In the genomic region with DNA sequence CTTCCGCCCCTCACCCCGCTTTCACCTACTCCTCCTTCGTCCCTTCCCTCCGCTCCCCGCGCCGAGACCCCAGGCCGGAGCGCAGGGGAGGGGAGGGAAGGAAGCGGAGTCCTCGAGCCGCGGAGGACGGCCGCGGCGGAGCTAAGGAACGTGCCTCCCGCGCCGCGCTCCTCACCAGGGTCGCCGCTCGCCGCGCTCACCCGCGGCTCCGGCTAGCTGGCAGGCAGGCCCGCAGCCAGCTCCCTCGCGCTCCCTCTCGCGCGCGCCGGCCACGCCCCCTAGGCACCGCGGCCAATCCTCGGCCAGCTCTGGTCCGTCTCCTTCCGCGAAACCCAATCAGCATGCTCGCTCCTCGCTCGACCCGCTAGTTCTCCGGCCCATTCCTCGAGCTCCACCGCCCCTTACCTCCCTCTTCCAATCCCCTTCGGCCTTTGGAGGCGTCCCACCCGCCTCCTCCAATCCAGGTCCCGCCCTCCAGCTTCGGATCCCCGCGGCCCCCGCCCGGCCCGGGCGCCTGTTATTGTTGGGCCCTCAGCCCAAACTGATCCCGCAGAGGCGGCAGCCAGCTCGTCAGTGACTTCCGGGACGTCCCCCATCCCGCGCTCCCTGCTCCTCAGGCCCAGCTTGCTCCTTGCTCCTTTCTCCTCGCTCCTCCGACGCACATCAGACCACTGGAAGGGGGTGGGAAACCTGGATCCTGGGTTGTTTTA, we compare ENCODE assay signal across 8 cellular contexts. TPM values are rescaled to one million over a fixed set of nuclear protein-coding genes. Genes with fewer than 3 reads are reported as not detected.
A peak's percentile ranks its signal among the peaks of the same experiment; 100 is the strongest.
DNase-seq lines count a peak whose midpoint lies in the region; ATAC-seq and TF ChIP-seq lines count a peak whose summit lies in the region.

A gene with protein sequence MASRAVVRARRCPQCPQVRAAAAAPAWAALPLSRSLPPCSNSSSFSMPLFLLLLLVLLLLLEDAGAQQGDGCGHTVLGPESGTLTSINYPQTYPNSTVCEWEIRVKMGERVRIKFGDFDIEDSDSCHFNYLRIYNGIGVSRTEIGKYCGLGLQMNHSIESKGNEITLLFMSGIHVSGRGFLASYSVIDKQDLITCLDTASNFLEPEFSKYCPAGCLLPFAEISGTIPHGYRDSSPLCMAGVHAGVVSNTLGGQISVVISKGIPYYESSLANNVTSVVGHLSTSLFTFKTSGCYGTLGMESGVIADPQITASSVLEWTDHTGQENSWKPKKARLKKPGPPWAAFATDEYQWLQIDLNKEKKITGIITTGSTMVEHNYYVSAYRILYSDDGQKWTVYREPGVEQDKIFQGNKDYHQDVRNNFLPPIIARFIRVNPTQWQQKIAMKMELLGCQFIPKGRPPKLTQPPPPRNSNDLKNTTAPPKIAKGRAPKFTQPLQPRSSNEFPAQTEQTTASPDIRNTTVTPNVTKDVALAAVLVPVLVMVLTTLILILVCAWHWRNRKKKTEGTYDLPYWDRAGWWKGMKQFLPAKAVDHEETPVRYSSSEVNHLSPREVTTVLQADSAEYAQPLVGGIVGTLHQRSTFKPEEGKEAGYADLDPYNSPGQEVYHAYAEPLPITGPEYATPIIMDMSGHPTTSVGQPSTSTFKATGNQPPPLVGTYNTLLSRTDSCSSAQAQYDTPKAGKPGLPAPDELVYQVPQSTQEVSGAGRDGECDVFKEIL (minus strand): TSS at position 231 of the 710 bp plus-strand sequence. CDS start 369 bp downstream, outside the sequence.

- H3K27me3 ChIP-seq in H9 (ENCODE audit: insufficient read depth, low read length) = no peaks in the 10 kb centered on the region
- H3K27me3 ChIP-seq in SJCRH30 = no peaks in the 10 kb centered on the region
- no peaks in the 10 kb centered on the region for H3K27me3 ChIP-seq in foreskin keratinocyte
- peaks cover 0 to 4% (median 0%) of the 10 kb centered on the region in 3 donors for H3K27me3 ChIP-seq in stomach

- DNase-seq in ELR (ENCODE audit: low read depth) = peak; percentile 100
- DNase-seq in H9 = peak; percentile 99
- peak; percentile 100 for DNase-seq in M059J (ENCODE audit: low read depth)
- DNase-seq in SJCRH30 = peak; percentile 99
- DNase-seq in activated naive CD4-positive, alpha-beta T cell treated with anti-CD3 and anti-CD28 coated beads for 36 hours = peak; percentile 95
- DNase-seq in foreskin keratinocyte = peak; percentile 97 to 98
- peak; percentile 94 for DNase-seq in neural crest cell (ENCODE audit: low read depth, low spot score)
- DNase-seq in stomach = peak; percentile 96

- H2BK20ac ChIP-seq in H9 (ENCODE audit: low read depth, low read length, poor library complexity, severe bottlenecking) = no peak within 1 kb of the TSS

- H4K5ac ChIP-seq in H9 (ENCODE audit: insufficient read length, low read depth, low read length) = no peak within 1 kb of the TSS

- H3K4me3 ChIP-seq in SJCRH30 (peak within 1 kb of the TSS; percentile 92), stomach (peak within 1 kb of the TSS; percentile 75 to 93 (median 86))

- H4K20me1 ChIP-seq in H9 (ENCODE audit: control insufficient read depth, insufficient read depth, insufficient read length) = no peaks in the 10 kb centered on the region

- H4K91ac ChIP-seq in H9 (ENCODE audit: insufficient read length, low read depth, low read length) = no peak within 1 kb of the TSS

- H3K9me3 ChIP-seq in H9 (ENCODE audit: control insufficient read depth, low read depth, low read length) = no peaks in the 10 kb centered on the region
- no peaks in the 10 kb centered on the region for H3K9me3 ChIP-seq in SJCRH30 (replicated peaks)
- no peaks in the 10 kb centered on the region for H3K9me3 ChIP-seq in stomach

- no peak for TF ChIP-seq EP300 in stomach (IDR thresholded peaks at IDR 0.05)

- H3K4me3 Mint-ChIP-seq in H9 = peak within 1 kb of the TSS; percentile 95 to 96
- H3K4me3 Mint-ChIP-seq in activated naive CD4-positive, alpha-beta T cell treated with anti-CD3 and anti-CD28 coated beads for 36 hours = peak within 1 kb of the TSS; percentile 83
- peak within 1 kb of the TSS; percentile 93 for H3K4me3 Mint-ChIP-seq in neural crest cell

- H3K4me1 Mint-ChIP-seq in H9 (peaks cover 21 to 27% of the 10 kb centered on the region in 2 experiments), neural crest cell (peaks cover 45% of the 10 kb centered on the region)
- peaks cover 12% of the 10 kb centered on the region for H3K4me1 Mint-ChIP-seq in activated naive CD4-positive, alpha-beta T cell treated with anti-CD3 and anti-CD28 coated beads for 36 hours (ENCODE audit: low read depth)

- H2BK15ac ChIP-seq in H9 (ENCODE audit: low read depth, low read length) = no peak within 1 kb of the TSS

- peak within 1 kb of the TSS; percentile 96 for H3K18ac ChIP-seq in H9 (ENCODE audit: insufficient read length, low read depth, low read length)

- H4K8ac ChIP-seq in H9 (replicated peaks; ENCODE audit: insufficient read length, low read depth, low read length) = no peak within 1 kb of the TSS

- H3K27me3 Mint-ChIP-seq in H9 (ENCODE audit: low read depth) (no peaks in the 10 kb centered on the region), neural crest cell (ENCODE audit: low read depth) (no peaks in the 10 kb centered on the region)
- peaks cover 2% of the 10 kb centered on the region for H3K27me3 Mint-ChIP-seq in activated naive CD4-positive, alpha-beta T cell treated with anti-CD3 and anti-CD28 coated beads for 36 hours (ENCODE audit: low read depth)

- WGBS in H9 (ENCODE audit: extremely low coverage, insufficient read length, low lambda C conversion rate) = no CpG with 5 or more reads among the region's 73 CpGs
- WGBS in stomach, 5 donors = 0 to 1% (median 0%) methylated on average over 51 to 73 of the region's 73 CpGs

- no peak within 1 kb of the TSS for H2BK12ac ChIP-seq in H9 (ENCODE audit: insufficient read length, low read depth, low read length)

- CTCF ChIA-PET in activated naive CD4-positive, alpha-beta T cell treated with anti-CD3 and anti-CD28 coated beads for 36 hours (lab: Charles Lee) = interaction anchor here (0.6 to 1.2 kb wide), 4 partner anchors 26 to 299 kb away, joined by 3 to 5 read pairs (median 3); no protein-coding TSS in a partner anchor

- no peak within 1 kb of the TSS for H3T11ph ChIP-seq in H9 (ENCODE audit: low read length)

- no peak within 1 kb of the TSS for H3K56ac ChIP-seq in H9 (ENCODE audit: insufficient read length, low read depth, low read length)

- peak; percentile 97 for ATAC-seq in foreskin keratinocyte

- peak within 1 kb of the TSS; percentile 90 for H3K4me2 ChIP-seq in H9 (ENCODE audit: insufficient read depth, insufficient read length, low read length)

- H3K36me3 Mint-ChIP-seq in H9 (ENCODE audit: insufficient read depth in 1 of 3, low read depth in 3 of 3) (no peaks in the 10 kb centered on the region; a peak in 2 of 7 replicates), neural crest cell (ENCODE audit: low read depth) (peaks cover 10% of the 10 kb centered on the region)
- H3K36me3 Mint-ChIP-seq in activated naive CD4-positive, alpha-beta T cell treated with anti-CD3 and anti-CD28 coated beads for 36 hours (ENCODE audit: low read depth) = no peaks in the 10 kb centered on the region

- no peaks in the 10 kb centered on the region for H3K23me2 ChIP-seq in H9 (ENCODE audit: insufficient read length, low read depth, low read length, poor library complexity, severe bottlenecking)

- H3K9me3 Mint-ChIP-seq in H9 (no peaks in the 10 kb centered on the region; a peak in 1 of 5 replicates), neural crest cell (peaks cover 2% of the 10 kb centered on the region)
- H3K9me3 Mint-ChIP-seq in activated naive CD4-positive, alpha-beta T cell treated with anti-CD3 and anti-CD28 coated beads for 36 hours = no peaks in the 10 kb centered on the region

- H3K27ac ChIP-seq in H9 (ENCODE audit: insufficient read length, low read depth, low read length) (peak within 1 kb of the TSS; percentile 72), SJCRH30 (peak within 1 kb of the TSS; percentile 73), foreskin keratinocyte (peak within 1 kb of the TSS; percentile 57), stomach (peak within 1 kb of the TSS; percentile 83 to 92 (median 88))

- no peak for TF ChIP-seq CTCF in H9 (conservative IDR thresholded peaks at IDR 0.05)
- TF ChIP-seq CTCF in foreskin keratinocyte (conservative IDR thresholded peaks at IDR 0.05) = no peak
- no peak for TF ChIP-seq CTCF in neural crest cell (conservative IDR thresholded peaks at IDR 0.05)
- no peak for TF ChIP-seq CTCF in stomach (IDR thresholded peaks at IDR 0.05)

- H3K27ac Mint-ChIP-seq in H9 = peak within 1 kb of the TSS; percentile 83 to 96 (median 95)
- H3K27ac Mint-ChIP-seq in activated naive CD4-positive, alpha-beta T cell treated with anti-CD3 and anti-CD28 coated beads for 36 hours = peak within 1 kb of the TSS; percentile 28
- peak within 1 kb of the TSS; percentile 95 for H3K27ac Mint-ChIP-seq in neural crest cell (ENCODE audit: unreplicated experiment)

- H2AFZ ChIP-seq in H9 (ENCODE audit: low read length) = no peak within 1 kb of the TSS

- peaks cover 2% of the 10 kb centered on the region; the same call in 1 of the 2 replicates for H3K79me2 ChIP-seq in H9 (ENCODE audit: insufficient read depth, low read length)

- H2BK5ac ChIP-seq in H9 (ENCODE audit: insufficient read length, low read length) = no peak within 1 kb of the TSS

- H3K4ac ChIP-seq in H9 (ENCODE audit: low read depth, low read length) = no peak within 1 kb of the TSS

- H3K23ac ChIP-seq in H9 (ENCODE audit: insufficient read length, low read depth, low read length) = no peak within 1 kb of the TSS

- intact Hi-C loops in activated naive CD4-positive, alpha-beta T cell treated with anti-CD3 and anti-CD28 coated beads for 36 hours (cut with micrococcal nuclease) = loop anchor here (1.0 to 10.0 kb wide), 8 partner anchors 70 to 1137 kb away; partner anchors contain the start of genes ARL6, CMSS1 and CPOX
- intact Hi-C loops in stomach (cut with DNase I; ENCODE audit: low total_unique reads) = no loop called here

- peak within 1 kb of the TSS; percentile 84 for H3K9ac ChIP-seq in H9 (ENCODE audit: extremely low read depth, insufficient read length, low read length)

- H3K36me3 ChIP-seq in SJCRH30 (no peaks in the 10 kb centered on the region), stomach (no peaks in the 10 kb centered on the region)

- no peak within 1 kb of the TSS for H2AK5ac ChIP-seq in H9 (ENCODE audit: insufficient read length, low read length)

- H3K79me1 ChIP-seq in H9 (ENCODE audit: insufficient read depth, low read depth, low read length, poor library complexity, severe bottlenecking) = no peaks in the 10 kb centered on the region

- TF ChIP-seq POLR2A in stomach (IDR thresholded peaks at IDR 0.05) = no peak

- H2BK120ac ChIP-seq in H9 (ENCODE audit: low read depth, low read length, poor library complexity, severe bottlenecking) = no peak within 1 kb of the TSS

- H3K4me1 ChIP-seq in H9 (ENCODE audit: insufficient read depth, low read length) (0 out of 2 replicates have a peak, but pooled peaks cover 2% of the 10 kb centered on the region), SJCRH30 (0 out of 2 replicates have a peak, but pooled peaks cover 4% of the 10 kb centered on the region), foreskin keratinocyte (peaks cover 15% of the 10 kb centered on the region), stomach (peaks cover 9 to 39% (median 21%) of the 10 kb centered on the region in 4 donors)

- peak within 1 kb of the TSS; percentile 93 for H3K14ac ChIP-seq in H9 (ENCODE audit: insufficient read depth, low read length)

RNA-seq across cellular contexts. Expression of the gene that starts here (rescaled TPM):
- total RNA-seq in H9 (2021) (47.5 and 48.0 TPM in 2 replicates), foreskin keratinocyte (397 and 472 TPM in 2 replicates), neural crest cell (89.1 and 91.9 TPM in 2 replicates), stomach (10 to 100 TPM; 27.7 to 77.1 (median 40.8) TPM)
- 380 and 529 TPM in 2 replicates for total RNA-seq in M059J (2014; rRNA removed; shearing (Covaris generic))
- 56.6 and 61.3 TPM in 2 replicates for total RNA-seq in SJCRH30 (2014; rRNA removed; shearing (Covaris generic))
- total RNA-seq in activated naive CD4-positive, alpha-beta T cell treated with anti-CD3 and anti-CD28 coated beads for 36 hours = 1 to 10 TPM; 1.3 to 2.1 TPM
- polyA plus RNA-seq in foreskin keratinocyte (84.0 and 93.4 TPM in 2 replicates), stomach (1 to 10 TPM; 2.3 to 3.8 (median 3.4) TPM)

Comparison
In these comparisons a context has a peak if more than half of its experiments do, and no peak if none do; other contexts are left out.
1. Peak in every context shown above with its lines: DNase-seq, ATAC-seq, H3K4me3 ChIP-seq and H3K27ac ChIP-seq.
2. RNA of the gene that starts here (total RNA-seq): 380 to 529 TPM in M059J, 397 to 472 TPM in foreskin keratinocyte, 89.1 to 91.9 TPM in neural crest cell, 56.6 to 61.3 TPM in SJCRH30, 47.5 to 48.0 TPM in H9 and 27.7 to 77.1 TPM in stomach; 1.3 to 2.1 TPM in activated naive CD4-positive, alpha-beta T cell treated with anti-CD3 and anti-CD28 coated beads for 36 hours; every median in the first group is over 4 times any median in the second.
3. RNA of the gene that starts here (polyA plus RNA-seq): 84.0 to 93.4 TPM in foreskin keratinocyte; 2.3 to 3.8 TPM in stomach; every median in the first group is over 10 times any median in the second.
4. H3K27ac Mint-ChIP-seq: peak in every context shown above with its lines; median percentile 95 in H9; 95 in neural crest cell; 28 in activated naive CD4-positive, alpha-beta T cell treated with anti-CD3 and anti-CD28 coated beads for 36 hours.